In the genomic region with DNA sequence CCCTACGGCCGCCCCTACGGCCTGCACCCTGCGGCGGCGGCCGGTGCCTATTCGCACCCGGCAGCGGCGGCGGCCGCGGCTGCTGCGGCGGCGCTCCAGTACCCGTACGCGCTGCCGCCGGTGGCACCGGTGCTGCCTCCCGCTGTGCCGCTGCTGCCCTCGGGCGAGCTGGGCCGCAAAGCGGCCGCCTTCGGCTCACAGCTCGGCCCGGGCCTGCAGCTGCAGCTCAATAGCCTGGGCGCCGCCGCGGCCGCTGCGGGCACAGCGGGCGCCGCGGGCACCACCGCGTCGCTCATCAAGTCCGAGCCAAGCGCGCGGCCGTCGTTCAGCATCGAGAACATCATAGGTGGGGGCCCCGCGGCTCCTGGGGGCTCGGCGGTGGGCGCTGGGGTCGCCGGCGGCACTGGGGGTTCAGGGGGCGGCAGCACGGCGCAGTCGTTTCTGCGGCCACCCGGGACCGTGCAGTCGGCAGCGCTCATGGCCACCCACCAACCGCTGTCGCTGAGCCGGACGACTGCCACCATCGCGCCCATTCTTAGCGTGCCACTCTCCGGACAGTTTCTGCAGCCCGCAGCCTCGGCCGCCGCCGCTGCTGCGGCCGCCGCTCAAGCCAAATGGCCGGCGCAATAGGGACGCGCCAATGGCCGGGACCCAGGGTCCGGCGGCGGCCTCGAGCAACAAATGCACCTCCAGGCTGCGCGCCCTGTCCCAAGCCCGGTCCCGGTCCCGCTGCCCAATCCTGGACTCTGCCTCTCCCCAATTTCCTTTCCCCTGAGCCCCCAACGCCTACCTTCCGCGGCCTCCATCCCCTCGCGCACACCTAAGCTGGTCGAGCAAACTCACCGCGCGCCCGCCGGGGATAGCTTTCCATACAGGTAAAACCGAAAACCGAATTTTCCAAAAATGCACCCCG, we compare ENCODE assay signal across 9 cellular contexts. TPM values are rescaled to one million over a fixed set of nuclear protein-coding genes. Genes with fewer than 3 reads are reported as not detected.
DNase-seq lines count a peak whose midpoint lies in the region; ATAC-seq and TF ChIP-seq lines count a peak whose summit lies in the region.
"Had no signal": no experiment of that assay in that cellular context is flagged by ENCODE, and none has a peak within 500 bp of the region (broad histone marks: within the 10 kb centered on the region; RNA-seq: fewer than 3 reads in every experiment).

No MANE protein-coding gene starts in this region.

- no peaks in the 10 kb centered on the region for H3K9me3 ChIP-seq in HUES6 (ENCODE audit: control insufficient read depth, insufficient read depth, low read depth, low read length)
- H3K9me3 ChIP-seq in colonic mucosa, result no peaks in the 10 kb centered on the region
- H3K9me3 ChIP-seq in neuronal stem cell (replicated peaks in 1 of 2; ENCODE audit: control insufficient read depth in 2 of 2, insufficient read depth in 1 of 2, low read depth in 1 of 2, low read length in 2 of 2), result peaks cover 0 to 3% of the 10 kb centered on the region in 2 donors

- no CpG with 5 or more reads among the region's 114 CpGs for WGBS in neuronal stem cell (ENCODE audit: extremely low coverage in 2 of 2, insufficient read length in 2 of 2, insufficient replicate concordance in 1 of 2), 2 donors

- H3K14ac ChIP-seq in neuronal stem cell (ENCODE audit: low read length), result no peak overlapping the region

- peak overlapping the region; percentile 53 for H3K18ac ChIP-seq in neuronal stem cell (ENCODE audit: low read length)

- H2BK120ac ChIP-seq in neuronal stem cell (ENCODE audit: low read depth, low read length), result no peak overlapping the region

- no peak overlapping the region for H3K4ac ChIP-seq in neuronal stem cell (ENCODE audit: low read length)

- H3K27me3 ChIP-seq in HUES6 (ENCODE audit: control insufficient read depth, insufficient read depth, low read length) (peaks cover 100% of the 10 kb centered on the region), colonic mucosa (peaks cover 98% of the 10 kb centered on the region), neuronal stem cell (ENCODE audit: control insufficient read depth in 3 of 3, insufficient read depth in 3 of 3, low read depth in 1 of 3, low read length in 3 of 3) (peaks cover 65 to 100% (median 90%) of the 10 kb centered on the region in 3 experiments), foreskin keratinocyte (peaks cover 100% of the 10 kb centered on the region)

- peak overlapping the region; percentile 99 for H2AFZ ChIP-seq in neuronal stem cell (ENCODE audit: low read length)

- H2BK12ac ChIP-seq in neuronal stem cell (ENCODE audit: low read length), result no peak overlapping the region

- H3K36me3 ChIP-seq in HUES6 (ENCODE audit: control insufficient read depth, insufficient read depth, low read length), result no peaks in the 10 kb centered on the region
- no peaks in the 10 kb centered on the region for H3K36me3 ChIP-seq in colonic mucosa
- H3K36me3 ChIP-seq in neuronal stem cell (replicated peaks in 1 of 2; ENCODE audit: control insufficient read depth in 2 of 2, insufficient read depth in 2 of 2, low read length in 2 of 2), result no peaks in the 10 kb centered on the region

- H4K91ac ChIP-seq in neuronal stem cell (ENCODE audit: low read depth, low read length, poor library complexity), result no peak overlapping the region

- H2AK5ac ChIP-seq in neuronal stem cell (ENCODE audit: low read depth, low read length), result no peak overlapping the region

- peak overlapping the region; percentile 59 for H3K4me2 ChIP-seq in neuronal stem cell (ENCODE audit: insufficient read depth, low read length, poor library complexity, severe bottlenecking)

- DNase-seq in DMS153 (lab: John Stamatoyannopoulos, UW) (peak; percentile 53), DMS153 treated with DMSO at 0.1 percent for 48 hours (lab: John Stamatoyannopoulos, UW; ENCODE audit: unreplicated experiment) (no peak), colonic mucosa (no peak), neuronal stem cell (ENCODE audit: low spot score) (peak; percentile 20), foreskin keratinocyte (no peak)

- intact Hi-C loops in colonic mucosa (cut with DNase I), result no loop called here

- ATAC-seq in foreskin keratinocyte (no peak), GM21717 (IDR thresholded peaks at IDR 0.05; ENCODE audit: unreplicated experiment) (no peak), HG02840 (IDR thresholded peaks at IDR 0.05; ENCODE audit: low FRiP score, unreplicated experiment) (no peak)

- H2BK15ac ChIP-seq in neuronal stem cell (ENCODE audit: low read length), result no peak overlapping the region

- no peak overlapping the region for H4K8ac ChIP-seq in neuronal stem cell (ENCODE audit: low read depth, low read length)

- H3K27ac ChIP-seq in HUES6 (ENCODE audit: low read depth, low read length), result no peak overlapping the region
- no peak overlapping the region for H3K27ac ChIP-seq in colonic mucosa
- H3K27ac ChIP-seq in neuronal stem cell (replicated peaks; ENCODE audit: low read length), result no peak overlapping the region
- H3K27ac ChIP-seq in foreskin keratinocyte, result no peak overlapping the region

- no peak overlapping the region for H2BK5ac ChIP-seq in neuronal stem cell (ENCODE audit: low read length)

- H3K4me3 ChIP-seq in HUES6 (ENCODE audit: low read depth, low read length), result peak overlapping the region; percentile 92
- peak overlapping the region; percentile 61 for H3K4me3 ChIP-seq in colonic mucosa
- no peak overlapping the region for H3K4me3 ChIP-seq in neuronal stem cell (ENCODE audit: low read length in 2 of 2)

- H3K9ac ChIP-seq in HUES6 (ENCODE audit: low read length), result peak overlapping the region; percentile 94
- H3K9ac ChIP-seq in colonic mucosa (ENCODE audit: low read depth in 2 of 2, low read length in 2 of 2), result no peak overlapping the region
- H3K9ac ChIP-seq in neuronal stem cell (ENCODE audit: low read depth, low read length, poor library complexity), result no peak overlapping the region

- no peaks in the 10 kb centered on the region for H3K79me1 ChIP-seq in neuronal stem cell (ENCODE audit: low read depth, low read length)

- H3K4me1 ChIP-seq in HUES6 (ENCODE audit: control insufficient read depth, insufficient read depth, low read length) (peaks cover 29% of the 10 kb centered on the region), colonic mucosa (peaks cover 9% of the 10 kb centered on the region), neuronal stem cell (ENCODE audit: control insufficient read depth in 2 of 2, insufficient read depth in 1 of 2, low read depth in 1 of 2, low read length in 2 of 2) (peaks cover 0 to 2% of the 10 kb centered on the region in 2 donors), foreskin keratinocyte (no peaks in the 10 kb centered on the region)

- TF ChIP-seq CTCF in colonic mucosa (IDR thresholded peaks at IDR 0.05) (no peak), foreskin keratinocyte (conservative IDR thresholded peaks at IDR 0.05) (no peak)

- peak overlapping the region; percentile 81 for H3K23ac ChIP-seq in neuronal stem cell (ENCODE audit: low read depth, low read length, poor library complexity)

RNA-seq across cellular contexts. Expression of a gene that starts 1.8 kb away (rescaled TPM):
- total RNA-seq in colonic mucosa (1 to 10 TPM in 1 of 2 donors, under 1 TPM in 1; 0.35 to 1.0 TPM), foreskin keratinocyte (not detected in 2 replicates)
- not detected for polyA plus RNA-seq in neuronal stem cell (2013, experiment 1 of 2)
- polyA plus RNA-seq in neuronal stem cell (2013, experiment 2 of 2), result not detected
- polyA plus RNA-seq in foreskin keratinocyte, result not detected in 2 replicates
- total RNA-seq: activated naive CD4-positive, alpha-beta T cell treated with anti-CD3 and anti-CD28 coated beads, Interleukin-2, amount 50 U/mL, for 72 hours had no signal

RNA-seq across cellular contexts. Expression of a gene that starts 43.3 kb away (rescaled TPM):
- 10 to 100 TPM; 12.4 to 19.8 TPM for total RNA-seq in colonic mucosa
- 10.4 TPM for polyA plus RNA-seq in neuronal stem cell (2013, experiment 1 of 2)
- polyA plus RNA-seq in neuronal stem cell (2013, experiment 2 of 2), result 10.5 TPM
- 13.5 and 14.6 TPM in 2 replicates for total RNA-seq in foreskin keratinocyte
- 7.3 and 9.2 TPM in 2 replicates for polyA plus RNA-seq in foreskin keratinocyte

Comparison
In these comparisons a context has a peak if more than half of its experiments do, and no peak if none do; other contexts are left out.
1. DNase-seq: peak in DMS153 (single experiment) and neuronal stem cell (single experiment); none in DMS153 treated with DMSO at 0.1 percent for 48 hours (single experiment), colonic mucosa (single experiment) and foreskin keratinocyte (0 of 2).
2. H3K4me3 ChIP-seq: peak in HUES6 (single experiment) and colonic mucosa (single experiment); none in neuronal stem cell (0 of 2).